Comparison of ENCODE assay signal across 23 cellular contexts in genomic region chr14:31855262-31855661, GRCh38.
DNase-seq lines count a peak whose midpoint lies in the region; ATAC-seq and TF ChIP-seq lines count a peak whose summit lies in the region.
"Had no signal": no experiment of that assay in that cellular context is flagged by ENCODE, and none has a peak within 500 bp of the region (broad histone marks: within the 10 kb centered on the region; RNA-seq: fewer than 3 reads in every experiment).

No MANE protein-coding gene starts in this region.

- TF ChIP-seq CTCF in choroid plexus epithelial cell (conservative IDR thresholded peaks at IDR 0.05; ENCODE audit: low read depth, low read length) (no peak), brain microvascular endothelial cell (IDR thresholded peaks at IDR 0.05; ENCODE audit: low read depth, low read length, missing control alignments) (no peak)

- no peaks in the 10 kb centered on the region for H3K36me3 ChIP-seq in brain microvascular endothelial cell (replicated peaks)

- ATAC-seq in left colon (peak; percentile 44), GM19324 (IDR thresholded peaks at IDR 0.05; ENCODE audit: low FRiP score, unreplicated experiment) (no peak)
- ATAC-seq: A549; CD8-positive, alpha-beta T cell; HCT116; K562 had no signal

- no peak overlapping the region for H3K27ac ChIP-seq in brain microvascular endothelial cell
- H3K27ac ChIP-seq: A549, C4-2B, RWPE1 had no signal

- H3K4me3 ChIP-seq in choroid plexus epithelial cell (ENCODE audit: low read depth, low read length) (no peak overlapping the region), brain microvascular endothelial cell (ENCODE audit: low read depth, low read length) (no peak overlapping the region)
- H3K4me3 ChIP-seq: A549, K562 had no signal

- in situ Hi-C loops in brain microvascular endothelial cell (cut with HindIII; ENCODE audit: low pct_ligation_motif_present, low sequenced_read_pairs): no loop called here

- no peaks in the 10 kb centered on the region for H3K27me3 ChIP-seq in brain microvascular endothelial cell (replicated peaks)

- peak; percentile 82 for DNase-seq in HuH-7.5 (ENCODE audit: low spot score)
- peak; percentile 18 for DNase-seq in choroid plexus epithelial cell (ENCODE audit: low read depth)
- no peak for DNase-seq in left colon
- DNase-seq in NCI-H2171 treated with DMSO at 0.1 percent for 48 hours (lab: John Stamatoyannopoulos, UW): no peak
- no peak for DNase-seq in brain microvascular endothelial cell
- DNase-seq in DMS 273 (lab: John Stamatoyannopoulos, UW; ENCODE audit: unreplicated experiment): no peak
- DNase-seq: CD8-positive, alpha-beta T cell; DMS153; DND-41; NCI-H1105 treated with DMSO at 0.1 percent for 48 hours; NCI-H146; NCI-H1930; NCI-H2107; NCI-H446; NCI-H526; NCI-H82; SHP77 had no signal

- intact Hi-C loops in left colon (cut with DNase I, micrococcal nuclease): no loop called here

Comparison
In these comparisons a context has a peak if more than half of its experiments do, and no peak if none do; other contexts are left out.
1. DNase-seq: peak in HuH-7.5 (single experiment) and choroid plexus epithelial cell (single experiment); none in left colon (0 of 2), NCI-H2171 treated with DMSO at 0.1 percent for 48 hours (single experiment), brain microvascular endothelial cell (single experiment) and DMS 273 (single experiment).